In the genomic region with DNA sequence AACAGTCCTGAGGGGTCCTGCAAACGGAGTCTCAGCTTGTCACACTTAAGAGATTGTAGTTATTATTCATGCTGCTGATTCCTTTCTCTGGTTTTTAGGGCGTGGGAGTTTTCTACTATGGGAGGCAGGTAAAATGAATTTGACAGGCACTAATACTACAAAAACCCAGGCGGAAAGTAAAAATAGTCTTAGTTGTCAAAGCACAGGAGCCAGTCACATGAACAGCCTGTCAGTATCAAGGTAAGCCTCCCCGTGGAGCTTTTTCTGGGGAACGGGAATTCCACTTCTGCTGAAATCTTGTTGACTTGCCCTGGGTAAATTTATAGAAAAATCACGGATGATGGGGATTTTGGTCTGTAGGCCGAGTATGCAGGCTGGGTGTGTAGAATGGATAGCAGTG, we compare ENCODE assay signal across 7 cellular contexts.
"Had no signal": no experiment of that assay in that cellular context is flagged by ENCODE, and none has a peak within 500 bp of the region (broad histone marks: within the 10 kb centered on the region; RNA-seq: fewer than 3 reads in every experiment).

No MANE protein-coding gene starts in this region.

- H3K36me3 Mint-ChIP-seq: IgD-negative memory B cell had no signal

- H3K27ac ChIP-seq: HL-60 had no signal

- DNase-seq: IMR-90, KBM-7, KG1 had no signal

- H3K4me3 Mint-ChIP-seq: IgD-negative memory B cell had no signal

- H3K4me3 ChIP-seq: K562 had no signal

- H3K27ac Mint-ChIP-seq: IgD-negative memory B cell had no signal

- H3K4me1 Mint-ChIP-seq: IgD-negative memory B cell had no signal

- H3K27me3 Mint-ChIP-seq: IgD-negative memory B cell had no signal

- ATAC-seq: HepG2, K562 had no signal
